8 cellular contexts compared by ENCODE assay signal in genomic region chr11:77047007-77047927, GRCh38. TPM values are rescaled to one million over a fixed set of nuclear protein-coding genes. Genes with fewer than 3 reads are reported as not detected.
DNase-seq lines count a peak whose midpoint lies in the region; ATAC-seq and TF ChIP-seq lines count a peak whose summit lies in the region.

No MANE protein-coding gene starts in this region.

- H3K9me2 ChIP-seq in SK-N-SH, result no peaks in the 10 kb centered on the region

- peak overlapping the region; percentile 42; the same call in 1 of the 2 replicates for H3K27ac Mint-ChIP-seq in HFFc6
- H3K27ac Mint-ChIP-seq in activated naive CD8-positive, alpha-beta T cell treated with anti-CD3 and anti-CD28 coated beads, Interleukin-2, amount 50 U/mL, for 24 hours, result peak overlapping the region; percentile 35

- H4K20me1 ChIP-seq in SK-N-SH (ENCODE audit: insufficient read depth), result no peaks in the 10 kb centered on the region

- CTCF ChIA-PET in SK-N-SH (lab: Yijun Ruan, JAX), result interaction anchor here (0.6 to 12.6 kb wide), 35 partner anchors 11 to 591 kb away, joined by 3 to 218 read pairs (median 7); partner anchors contain the start of genes CAPN5, MYO7A and OMP

- H3K36me3 Mint-ChIP-seq in HFFc6 (ENCODE audit: low read depth), result no peaks in the 10 kb centered on the region
- no peaks in the 10 kb centered on the region for H3K36me3 Mint-ChIP-seq in activated naive CD8-positive, alpha-beta T cell treated with anti-CD3 and anti-CD28 coated beads, Interleukin-2, amount 50 U/mL, for 24 hours (ENCODE audit: low read depth)

- peak; percentile 59 for TF ChIP-seq CTCF in GM06990 (IDR thresholded peaks at IDR 0.05; ENCODE audit: insufficient read depth, low read length, poor library complexity, severe bottlenecking)
- TF ChIP-seq CTCF in HFFc6 (IDR thresholded peaks at IDR 0.05), result peak; percentile 85
- TF ChIP-seq CTCF in SK-N-SH (IDR thresholded peaks at IDR 0.05), result peak; percentile 79
- TF ChIP-seq CTCF in heart left ventricle (IDR thresholded peaks at IDR 0.05), result peak; percentile 62 to 81 (median 72)
- peak; percentile 33 to 71 (median 69) for TF ChIP-seq CTCF in vagina (IDR thresholded peaks at IDR 0.05)

- H3K27me3 ChIP-seq in GM06990 (replicated peaks; ENCODE audit: control insufficient read depth, insufficient read depth, low read length) (no peaks in the 10 kb centered on the region; the same call in none of the 2 replicates), SK-N-SH (ENCODE audit: insufficient read depth) (no peaks in the 10 kb centered on the region), heart left ventricle (peaks cover 5 to 35% (median 18%) of the 10 kb centered on the region in 9 donors), vagina (no peaks in the 10 kb centered on the region)

- H3K36me3 ChIP-seq in GM06990 (ENCODE audit: control insufficient read depth, insufficient read depth, low read length) (no peaks in the 10 kb centered on the region), SK-N-SH (replicated peaks in 1 of 2; ENCODE audit: control insufficient read depth in 1 of 2, insufficient read depth in 2 of 2, low read length in 1 of 2) (no peaks in the 10 kb centered on the region), heart left ventricle (no peaks in the 10 kb centered on the region), vagina (no peaks in the 10 kb centered on the region)

- H3K4me1 Mint-ChIP-seq in HFFc6 (ENCODE audit: low read depth), result peaks cover 13% of the 10 kb centered on the region
- H3K4me1 Mint-ChIP-seq in activated naive CD8-positive, alpha-beta T cell treated with anti-CD3 and anti-CD28 coated beads, Interleukin-2, amount 50 U/mL, for 24 hours, result peaks cover 10% of the 10 kb centered on the region

- H3F3A ChIP-seq in SK-N-SH (replicated peaks; ENCODE audit: insufficient read depth), result peaks cover 12% of the 10 kb centered on the region

- POLR2A ChIA-PET in SK-N-SH (lab: Yijun Ruan, JAX), result no interaction called here

- intact Hi-C loops in heart left ventricle (cut with DNase I) (loop anchor here (1.0 to 10.0 kb wide), 8 partner anchors 19 to 148 kb away; partner anchors contain the start of gene CAPN5 (in 1 of the 10)), vagina (cut with DNase I) (loop anchor here (5.0 to 10.0 kb wide), 2 partner anchors 45 to 138 kb away; no protein-coding TSS in a partner anchor)

- no peak for TF ChIP-seq POLR2A in heart left ventricle (IDR thresholded peaks at IDR 0.05)
- TF ChIP-seq POLR2A in vagina (IDR thresholded peaks at IDR 0.05), result no peak

- peaks cover 11% of the 10 kb centered on the region for H3K27me3 Mint-ChIP-seq in HFFc6 (ENCODE audit: insufficient read depth)
- peaks cover 12% of the 10 kb centered on the region for H3K27me3 Mint-ChIP-seq in activated naive CD8-positive, alpha-beta T cell treated with anti-CD3 and anti-CD28 coated beads, Interleukin-2, amount 50 U/mL, for 24 hours

- H2AFZ ChIP-seq in SK-N-SH (ENCODE audit: low read depth), result peak overlapping the region; percentile 92

- no peaks in the 10 kb centered on the region for H3K9me3 Mint-ChIP-seq in HFFc6
- no peaks in the 10 kb centered on the region for H3K9me3 Mint-ChIP-seq in activated naive CD8-positive, alpha-beta T cell treated with anti-CD3 and anti-CD28 coated beads, Interleukin-2, amount 50 U/mL, for 24 hours

- H3K4me2 ChIP-seq in SK-N-SH, result peak overlapping the region; percentile 81

- H3K4me3 ChIP-seq in GM06990 (replicated peaks; ENCODE audit: low read depth, low read length) (peak overlapping the region; percentile 52), SK-N-SH (ENCODE audit: low read depth in 2 of 2, low read length in 1 of 2) (peak overlapping the region; percentile 34 to 67), heart left ventricle (peak overlapping the region in 9 of 12 donors; percentile 24 to 56 (median 38)), vagina (peak overlapping the region; percentile 23 to 29)

- TF ChIP-seq RAD21 in SK-N-SH (IDR thresholded peaks at IDR 0.05; ENCODE audit: low read length), result peak; percentile 74

- H3K4me3 Mint-ChIP-seq in HFFc6, result peak overlapping the region; percentile 87
- H3K4me3 Mint-ChIP-seq in activated naive CD8-positive, alpha-beta T cell treated with anti-CD3 and anti-CD28 coated beads, Interleukin-2, amount 50 U/mL, for 24 hours, result peak overlapping the region; percentile 65

- DNase-seq in GM06990 (ENCODE audit: extremely low read depth, insufficient read length) (peak; percentile 55), HFFc6 (peak; percentile 93), NCI-H1048 (lab: John Stamatoyannopoulos, UW) (peak; percentile 69), SK-N-SH (peak; percentile 82), heart left ventricle (peak in 4 of 5 donors; percentile 64 to 84 (median 77)), pons (ENCODE audit: low spot score) (peak; percentile 98), vagina (ENCODE audit: extremely low spot score in 2 of 2) (no peak)
- DNase-seq in activated naive CD8-positive, alpha-beta T cell treated with anti-CD3 and anti-CD28 coated beads, Interleukin-2, amount 50 U/mL, for 24 hours, result peak; percentile 64

- peak; percentile 93 for ATAC-seq in activated naive CD8-positive, alpha-beta T cell treated with anti-CD3 and anti-CD28 coated beads, Interleukin-2, amount 50 U/mL, for 24 hours
- ATAC-seq in heart left ventricle, result peak; percentile 81 to 95 (median 88)

- H3K4me1 ChIP-seq in SK-N-SH (ENCODE audit: control insufficient read depth in 1 of 2, insufficient read depth in 2 of 2, low read depth in 1 of 2, low read length in 1 of 2) (peaks cover 3 to 6% of the 10 kb centered on the region in 2 experiments; a peak in 2 of 4 replicates), heart left ventricle (peaks cover 0 to 17% (median 4%) of the 10 kb centered on the region in 12 donors), vagina (peaks cover 9% of the 10 kb centered on the region)

- peak overlapping the region; percentile 21; the same call in 1 of the 2 replicates for H3K9ac ChIP-seq in SK-N-SH

- H3K27ac ChIP-seq in SK-N-SH (ENCODE audit: low read depth in 2 of 2, low read length in 1 of 2) (peak overlapping the region in 1 of 2 experiments; percentile 48; a peak in 1 of 4 replicates), heart left ventricle (peak overlapping the region in 3 of 12 donors; percentile 9 to 49 (median 17)), vagina (no peak overlapping the region)

- H3K9me3 ChIP-seq in SK-N-SH (no peaks in the 10 kb centered on the region), heart left ventricle (no peaks in the 10 kb centered on the region), vagina (no peaks in the 10 kb centered on the region)

- H3K79me2 ChIP-seq in SK-N-SH (ENCODE audit: insufficient read depth), result no peaks in the 10 kb centered on the region

- TF ChIP-seq EP300 in SK-N-SH (IDR thresholded peaks at IDR 0.05; ENCODE audit: borderline replicate concordance in 1 of 2, low read depth in 1 of 2, low read length in 1 of 2), result no peak

- 2% methylated on average over 15 of the region's 15 CpGs for WGBS in SK-N-SH (ENCODE audit: low lambda C conversion rate)
- 11 to 23% (median 13%) methylated on average over 15 of the region's 15 CpGs for WGBS in heart left ventricle, 4 donors

TF ChIP-seq in SK-N-SH, 30 proteins besides CTCF, POLR2A, EP300 and RAD21:
- no peak for TF ChIP-seq USF2 (IDR thresholded peaks at IDR 0.05; ENCODE audit: borderline replicate concordance, low read depth, low read length)
- no peak for TF ChIP-seq SIN3A (IDR thresholded peaks at IDR 0.05; ENCODE audit: borderline replicate concordance, low read depth, low read length)
- peak; percentile 66 for TF ChIP-seq SMC3 (IDR thresholded peaks at IDR 0.05; ENCODE audit: low read depth, low read length)
- 0 out of 2 replicates have a peak, but pooled peaks have one; percentile 33 for TF ChIP-seq RFX5 (IDR thresholded peaks at IDR 0.05; ENCODE audit: low read length)
- no peak for TF ChIP-seq FOXJ3 (CRISPR knock-in tag; IDR thresholded peaks at IDR 0.05)
- TF ChIP-seq YY1 (IDR thresholded peaks at IDR 0.05; ENCODE audit: low read depth), result peak; percentile 90
- no peak for TF ChIP-seq MEF2A (IDR thresholded peaks at IDR 0.05; ENCODE audit: borderline replicate concordance, low read depth)
- TF ChIP-seq CHD2 (IDR thresholded peaks at IDR 0.05; ENCODE audit: low read length, partially characterized antibody), result peak; percentile 52
- peak; percentile 75 for TF ChIP-seq GABPA (IDR thresholded peaks at IDR 0.05; ENCODE audit: low read depth)
- peak; percentile 90 for TF ChIP-seq MXI1 (IDR thresholded peaks at IDR 0.05; ENCODE audit: low read depth, low read length)

RNA-seq across cellular contexts. Expression of gene B3GNT6, which starts 13.1 kb away (rescaled TPM):
- total RNA-seq in HFFc6 (2021; fragmentation: NEBNext Ultra II Directional; extraction: Animal tissue kit (Norgen Biotek cat#: 25700)), result not detected
- polyA plus RNA-seq in SK-N-SH (2012; rRNA removed) (not detected in 2 replicates), heart left ventricle (not detected)
- not detected in 2 replicates for polyA plus RNA-seq in SK-N-SH (2012; cell fraction: cytosol; rRNA removed)
- polyA plus RNA-seq in SK-N-SH (2012; cell fraction: nucleus; rRNA removed), result 0.04 TPM in 1 of 2 replicates, not detected in the other
- total RNA-seq in heart left ventricle (not detected), vagina (not detected)

RNA-seq across cellular contexts. Expression of gene CAPN5, which starts 19.5 kb away (rescaled TPM):
- total RNA-seq in HFFc6 (2021; fragmentation: NEBNext Ultra II Directional; extraction: Animal tissue kit (Norgen Biotek cat#: 25700)), result 10 to 100 TPM; 20.7 to 32.7 (median 29.0) TPM
- 31.6 and 33.1 TPM in 2 replicates for polyA plus RNA-seq in SK-N-SH (2012; rRNA removed)
- 10.2 and 17.6 TPM in 2 replicates for polyA plus RNA-seq in SK-N-SH (2012; cell fraction: cytosol; rRNA removed)
- 71.6 and 84.7 TPM in 2 replicates for polyA plus RNA-seq in SK-N-SH (2012; cell fraction: nucleus; rRNA removed)
- 1 to 10 TPM; 1.2 to 4.5 (median 2.3) TPM for total RNA-seq in heart left ventricle
- polyA plus RNA-seq in heart left ventricle, result 1 to 10 TPM; 1.1 to 2.0 TPM
- 15.0 TPM for total RNA-seq in vagina

RNA-seq across cellular contexts. Expression of gene OMP, which starts 55.4 kb away (rescaled TPM):
- total RNA-seq in HFFc6 (2021; fragmentation: NEBNext Ultra II Directional; extraction: Animal tissue kit (Norgen Biotek cat#: 25700)), result under 1 TPM in 1 of 6 experiments, not detected in 5; 0.77 TPM
- 0.20 TPM in 1 of 2 replicates, not detected in the other for polyA plus RNA-seq in SK-N-SH (2012; rRNA removed)
- 0.23 TPM in 1 of 2 replicates, not detected in the other for polyA plus RNA-seq in SK-N-SH (2012; cell fraction: cytosol; rRNA removed)
- 1.5 TPM in 2 replicates for polyA plus RNA-seq in SK-N-SH (2012; cell fraction: nucleus; rRNA removed)
- not detected for total RNA-seq in heart left ventricle
- not detected for polyA plus RNA-seq in heart left ventricle
- not detected for total RNA-seq in vagina

Comparison
In these comparisons a context has a peak if more than half of its experiments do, and no peak if none do; other contexts are left out.
1. DNase-seq: peak in GM06990 (single experiment), HFFc6 (single experiment), NCI-H1048 (single experiment), SK-N-SH (single experiment), activated naive CD8-positive, alpha-beta T cell treated with anti-CD3 and anti-CD28 coated beads, Interleukin-2, amount 50 U/mL, for 24 hours (single experiment), heart left ventricle (4 of 5) and pons (single experiment); none in vagina (0 of 2).
2. Peak in every context shown above with its lines, with median percentiles within 50 percentile points of each other: H3K4me3 ChIP-seq and CTCF ChIP-seq.